21 cellular contexts compared by ENCODE assay signal in the genomic region with DNA sequence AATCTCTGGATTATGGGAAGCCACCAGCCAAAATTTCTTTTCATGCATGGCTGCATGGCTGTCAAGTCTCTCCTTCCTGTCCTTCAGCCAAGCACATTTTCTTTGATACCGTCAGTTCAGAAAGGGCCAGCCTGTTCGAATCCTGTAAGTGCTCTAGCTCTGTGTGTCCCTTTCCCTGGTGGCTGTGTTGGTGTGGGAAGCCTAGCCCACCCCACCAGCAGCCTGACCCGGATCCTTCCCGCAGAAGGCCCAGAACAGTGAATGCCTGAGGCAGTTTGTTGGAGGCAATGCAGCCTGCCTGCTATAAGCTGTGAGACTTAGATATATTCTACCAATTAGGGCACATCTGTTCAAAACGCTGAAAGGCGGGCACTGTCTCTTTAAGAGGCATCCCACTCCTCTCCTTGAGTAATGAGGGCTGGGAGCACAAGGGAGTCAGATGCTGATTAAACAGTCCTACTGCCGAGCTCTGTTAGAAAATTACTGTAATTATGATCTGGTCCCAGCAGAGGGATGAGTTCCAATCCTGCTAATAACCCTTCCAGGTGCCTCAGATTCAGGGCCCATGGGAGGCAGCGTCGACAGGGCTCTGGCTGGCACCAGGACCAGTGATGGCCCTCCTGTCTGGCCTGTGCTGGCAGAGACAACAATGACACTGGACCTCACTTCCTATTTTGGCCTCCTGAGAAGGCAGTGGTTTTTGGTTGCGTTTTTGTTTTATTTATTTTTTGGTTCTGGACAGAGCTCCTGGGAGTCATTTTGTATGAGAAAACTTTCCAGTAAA. TPM values are rescaled to one million over a fixed set of nuclear protein-coding genes. Genes with fewer than 3 reads are reported as not detected.
DNase-seq lines count a peak whose midpoint lies in the region; ATAC-seq and TF ChIP-seq lines count a peak whose summit lies in the region.
"Had no signal": no experiment of that assay in that cellular context is flagged by ENCODE, and none has a peak within 500 bp of the region (broad histone marks: within the 10 kb centered on the region; RNA-seq: fewer than 3 reads in every experiment).

No MANE protein-coding gene starts in this region.

- WGBS in right lobe of liver (ENCODE audit: insufficient coverage, low coverage, low lambda C conversion rate, missing lambda C conversion rate) = 38% methylated on average over 1 of the region's 10 CpGs

- H3K9me3 ChIP-seq in BE2C (no peaks in the 10 kb centered on the region), right lobe of liver (no peaks in the 10 kb centered on the region)
- H3K9me3 ChIP-seq: SJSA1 had no signal

- TF ChIP-seq CTCF in BE2C (IDR thresholded peaks at IDR 0.05; ENCODE audit: low read depth, low read length) (no peak), WTC11 (IDR thresholded peaks at IDR 0.05) (no peak), right lobe of liver (IDR thresholded peaks at IDR 0.05) (no peak)

- CTCF ChIA-PET in WTC11 (lab: Charles Lee) = interaction anchor here (0.7 to 2.2 kb wide), 6 partner anchors 10 to 137 kb away, joined by 3 to 7 read pairs (median 4); no protein-coding TSS in a partner anchor

- POLR2A ChIA-PET in WTC11 (lab: Charles Lee) = interaction anchor here (0.6 to 1.4 kb wide), 4 partner anchors 15 to 342 kb away, joined by 3 to 8 read pairs (median 4); no protein-coding TSS in a partner anchor
- POLR2A ChIA-PET in naive thymus-derived CD8-positive, alpha-beta T cell (lab: Charles Lee) = no interaction called here

- 0 out of 2 replicates have a peak overlapping the region, but pooled peaks have one; percentile 19 for H3K27ac Mint-ChIP-seq in WTC11
- H3K27ac Mint-ChIP-seq in naive thymus-derived CD8-positive, alpha-beta T cell = peak overlapping the region in 7 of 10 donors; percentile 11 to 59 (median 25)
- H3K27ac Mint-ChIP-seq: activated B cell treated with CpG ODN at 0.5 μM for 24 hours had no signal

- H3K36me3 Mint-ChIP-seq in WTC11 = peaks cover 17% of the 10 kb centered on the region
- peaks cover 0 to 41% (median 7%) of the 10 kb centered on the region in 3 donors for H3K36me3 Mint-ChIP-seq in naive thymus-derived CD8-positive, alpha-beta T cell

- intact Hi-C loops in right lobe of liver (cut with DNase I) = no loop called here

- H3K4me1 ChIP-seq in BE2C = peaks cover 40% of the 10 kb centered on the region
- H3K4me1 ChIP-seq in right lobe of liver = no peaks in the 10 kb centered on the region

- no peak overlapping the region for H3K4me3 ChIP-seq in BE2C (ENCODE audit: low read depth, low read length)
- H3K4me3 ChIP-seq in right lobe of liver = no peak overlapping the region
- H3K4me3 ChIP-seq: SJSA1 had no signal

- DNase-seq in BE2C (peak; percentile 75), D341Med (ENCODE audit: low spot score) (peak; percentile 80), WTC11 (ENCODE audit: low spot score) (no peak), amniotic stem cell (lab: John Stamatoyannopoulos, UW) (no peak), NCI-H2171 (lab: John Stamatoyannopoulos, UW) (no peak), right lobe of liver (no peak), KG1 (lab: John Stamatoyannopoulos, UW) (no peak)
- DNase-seq in naive thymus-derived CD8-positive, alpha-beta T cell = no peak
- DNase-seq: activated B cell treated with CpG ODN at 0.5 μM for 24 hours; activated CD8-positive, alpha-beta T cell treated with anti-CD3 and anti-CD28 coated beads for 36 hours; activated naive CD4-positive, alpha-beta T cell treated with anti-CD3 and anti-CD28 coated beads, Interleukin-2, amount 50 U/mL, for 16 hours; cerebellar nuclear complex; Kasumi-1; left colon; midbrain; NCI-H1092; stimulated activated CD4-positive, alpha-beta T cell treated with anti-CD3 and anti-CD28 coated beads, Interleukin-4, amount 100 ng/mL, for 4 hours; T-helper 2 cell had no signal

- TF ChIP-seq POLR2A in right lobe of liver (IDR thresholded peaks at IDR 0.05) = no peak

- H3K4me1 Mint-ChIP-seq in WTC11 = peaks cover 5% of the 10 kb centered on the region
- peaks cover 0 to 2% (median under 1%) of the 10 kb centered on the region in 4 donors for H3K4me1 Mint-ChIP-seq in naive thymus-derived CD8-positive, alpha-beta T cell
- H3K4me1 Mint-ChIP-seq: activated B cell treated with CpG ODN at 0.5 μM for 24 hours had no signal

- no peak overlapping the region for H3K27ac ChIP-seq in right lobe of liver
- H3K27ac ChIP-seq: SJSA1 had no signal

- H3K27me3 ChIP-seq in BE2C (no peaks in the 10 kb centered on the region), right lobe of liver (no peaks in the 10 kb centered on the region)
- H3K27me3 ChIP-seq: SJSA1 had no signal

- no peaks in the 10 kb centered on the region for H3K27me3 Mint-ChIP-seq in WTC11 (ENCODE audit: low read depth)
- H3K27me3 Mint-ChIP-seq in naive thymus-derived CD8-positive, alpha-beta T cell = no peaks in the 10 kb centered on the region
- H3K27me3 Mint-ChIP-seq: activated B cell treated with CpG ODN at 0.5 μM for 24 hours; activated CD8-positive, alpha-beta T cell treated with anti-CD3 and anti-CD28 coated beads for 36 hours had no signal

- ATAC-seq in WTC11 = no peak
- ATAC-seq in naive thymus-derived CD8-positive, alpha-beta T cell = no peak
- ATAC-seq in right lobe of liver = no peak
- ATAC-seq: activated CD8-positive, alpha-beta T cell treated with anti-CD3 and anti-CD28 coated beads for 36 hours; HCT116; left colon had no signal

- no peaks in the 10 kb centered on the region for H3K9me3 Mint-ChIP-seq in WTC11
- H3K9me3 Mint-ChIP-seq in naive thymus-derived CD8-positive, alpha-beta T cell = no peaks in the 10 kb centered on the region
- H3K9me3 Mint-ChIP-seq: activated B cell treated with CpG ODN at 0.5 μM for 24 hours; activated CD8-positive, alpha-beta T cell treated with anti-CD3 and anti-CD28 coated beads for 36 hours; neural crest cell had no signal

- no peak overlapping the region for H3K4me3 Mint-ChIP-seq in WTC11
- peak overlapping the region in 2 of 10 donors; percentile 16 to 60 for H3K4me3 Mint-ChIP-seq in naive thymus-derived CD8-positive, alpha-beta T cell
- H3K4me3 Mint-ChIP-seq: activated B cell treated with CpG ODN at 0.5 μM for 24 hours; activated CD8-positive, alpha-beta T cell treated with anti-CD3 and anti-CD28 coated beads for 36 hours; neural crest cell had no signal

- peaks cover 12% of the 10 kb centered on the region for H3K36me3 ChIP-seq in BE2C
- peaks cover 0 to 20% (median 10%) of the 10 kb centered on the region in 4 donors for H3K36me3 ChIP-seq in right lobe of liver

TF ChIP-seq in WTC11, 78 proteins besides CTCF, POLR2A, EP300 and RAD21:
- TF ChIP-seq, protein P1, sequence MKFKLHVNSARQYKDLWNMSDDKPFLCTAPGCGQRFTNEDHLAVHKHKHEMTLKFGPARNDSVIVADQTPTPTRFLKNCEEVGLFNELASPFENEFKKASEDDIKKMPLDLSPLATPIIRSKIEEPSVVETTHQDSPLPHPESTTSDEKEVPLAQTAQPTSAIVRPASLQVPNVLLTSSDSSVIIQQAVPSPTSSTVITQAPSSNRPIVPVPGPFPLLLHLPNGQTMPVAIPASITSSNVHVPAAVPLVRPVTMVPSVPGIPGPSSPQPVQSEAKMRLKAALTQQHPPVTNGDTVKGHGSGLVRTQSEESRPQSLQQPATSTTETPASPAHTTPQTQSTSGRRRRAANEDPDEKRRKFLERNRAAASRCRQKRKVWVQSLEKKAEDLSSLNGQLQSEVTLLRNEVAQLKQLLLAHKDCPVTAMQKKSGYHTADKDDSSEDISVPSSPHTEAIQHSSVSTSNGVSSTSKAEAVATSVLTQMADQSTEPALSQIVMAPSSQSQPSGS (CRISPR knock-in tag; IDR thresholded peaks at IDR 0.05; ENCODE audit: borderline replicate concordance, low read depth) = no peak
- TF ChIP-seq TCF7 (CRISPR knock-in tag; IDR thresholded peaks at IDR 0.05; ENCODE audit: low read depth) = no peak
- TF ChIP-seq PRRX2 (CRISPR knock-in tag; IDR thresholded peaks at IDR 0.05) = no peak
- no peak for TF ChIP-seq MXD4 (CRISPR knock-in tag; IDR thresholded peaks at IDR 0.05; ENCODE audit: borderline replicate concordance)
- TF ChIP-seq RELA (CRISPR knock-in tag; IDR thresholded peaks at IDR 0.05; ENCODE audit: borderline replicate concordance) = no peak
TF ChIP-seq in WTC11: peak in this region for 0.

RNA-seq across cellular contexts. Expression of a gene that starts 18.5 kb away (rescaled TPM):
- polyA plus RNA-seq in BE2C (2012; ENCODE audit: insufficient read depth, insufficient read length, low read depth) = 15.1 TPM
- total RNA-seq in WTC11 (2021) (19.3 to 24.5 TPM (median 20.1 TPM) in 3 replicates), right lobe of liver (10 to 100 TPM in 3 of 6 experiments, 1 to 10 TPM in 3; 7.2 to 11.7 (median 9.2) TPM)
- 10 to 100 TPM; 19.5 to 20.9 TPM for total RNA-seq in naive thymus-derived CD8-positive, alpha-beta T cell
- 10 to 100 TPM; 18.8 to 28.3 (median 25.6) TPM for polyA plus RNA-seq in naive thymus-derived CD8-positive, alpha-beta T cell

RNA-seq across cellular contexts. Expression of a gene that starts 24.7 kb away (rescaled TPM):
- 67.8 TPM for polyA plus RNA-seq in BE2C (2012; ENCODE audit: insufficient read depth, insufficient read length, low read depth)
- total RNA-seq in WTC11 (2021) (162 to 167 TPM (median 165 TPM) in 3 replicates), right lobe of liver (10 to 100 TPM in 2 of 6 experiments, 1 to 10 TPM in 4; 7.0 to 10.5 (median 9.9) TPM)
- 10 to 100 TPM; 33.6 to 34.6 TPM for total RNA-seq in naive thymus-derived CD8-positive, alpha-beta T cell
- polyA plus RNA-seq in naive thymus-derived CD8-positive, alpha-beta T cell = 10 to 100 TPM; 20.8 to 24.4 (median 24.3) TPM

Comparison
In these comparisons a context has a peak if more than half of its experiments do, and no peak if none do; other contexts are left out.
1. DNase-seq: peak in BE2C (single experiment) and D341Med (single experiment); none in WTC11 (single experiment), naive thymus-derived CD8-positive, alpha-beta T cell (0 of 10), amniotic stem cell (single experiment), NCI-H2171 (single experiment), right lobe of liver (0 of 3) and KG1 (single experiment).